ENCODE assay signal across 27 cellular contexts in genomic region chr2:8407332-8407731, GRCh38.
"Had no signal": no experiment of that assay in that cellular context is flagged by ENCODE, and none has a peak within 500 bp of the region (broad histone marks: within the 10 kb centered on the region; RNA-seq: fewer than 3 reads in every experiment).

No MANE protein-coding gene starts in this region.

- H3K27me3 ChIP-seq: esophagus squamous epithelium, pancreas, sigmoid colon, suprapubic skin, tibial artery, upper lobe of right lung had no signal

- H3K9me3 Mint-ChIP-seq: activated naive CD4-positive, alpha-beta T cell treated with anti-CD3 and anti-CD28 coated beads, Interleukin-2, amount 50 U/mL, for 24 hours; central memory CD8-positive, alpha-beta T cell; dendritic cell treated with granulocyte-macrophage colony-stimulating factor and Interleukin-4, amounts not matched to agents 40 ng/mL and 50 ng/mL, for 4 days; stimulated activated memory B cell treated with anti-CD40 and anti-IgM and Interleukin-4, amounts not matched to agents 10 μg/mL and 1 μg/mL and 100 μg/mL, for 72 hours had no signal

- H3K27ac ChIP-seq: epithelial cell of prostate, esophagus squamous epithelium, pancreas, prostate gland, sigmoid colon, suprapubic skin, tibial artery, upper lobe of right lung had no signal

- H3K27ac Mint-ChIP-seq: activated naive CD4-positive, alpha-beta T cell treated with anti-CD3 and anti-CD28 coated beads, Interleukin-2, amount 50 U/mL, for 24 hours; dendritic cell treated with granulocyte-macrophage colony-stimulating factor and Interleukin-4, amounts not matched to agents 40 ng/mL and 50 ng/mL, for 4 days; nephron progenitor cell had no signal

- H3K9me3 ChIP-seq: esophagus squamous epithelium, mucosa of descending colon, pancreas, prostate gland, sigmoid colon, suprapubic skin, tibial artery, upper lobe of right lung had no signal

- DNase-seq: activated CD4-positive, alpha-beta T cell treated with anti-CD3 and anti-CD28 coated beads, Interleukin-2, amount 50 U/mL, for 1 hour; activated CD4-positive, CD25-positive, alpha-beta regulatory T cell treated with anti-CD3 and anti-CD28 coated beads, Interleukin-2, amount 50 U/mL, for 72 hours; activated gamma-delta T cell treated with Interleukin-2 at 50 U/mL for 16 hours; anterior cingulate cortex; esophagus squamous epithelium; foreskin melanocyte; islet precursor cell; left ventricle myocardium superior; mucosa of descending colon; nephron progenitor cell; nucleus accumbens; pancreas; retina; sigmoid colon; small intestine; stimulated activated CD4-positive, alpha-beta T cell treated with anti-CD3 and anti-CD28 coated beads, Interleukin-4, amount 100 ng/mL, for 24 hours; T-helper 2 cell; tibial artery; upper lobe of right lung had no signal

- H3K4me3 Mint-ChIP-seq: activated naive CD4-positive, alpha-beta T cell treated with anti-CD3 and anti-CD28 coated beads, Interleukin-2, amount 50 U/mL, for 24 hours; central memory CD8-positive, alpha-beta T cell; dendritic cell treated with granulocyte-macrophage colony-stimulating factor and Interleukin-4, amounts not matched to agents 40 ng/mL and 50 ng/mL, for 4 days; nephron progenitor cell; stimulated activated memory B cell treated with anti-CD40 and anti-IgM and Interleukin-4, amounts not matched to agents 10 μg/mL and 1 μg/mL and 100 μg/mL, for 72 hours had no signal

- H3K4me3 ChIP-seq: esophagus squamous epithelium, mucosa of descending colon, pancreas, prostate gland, sigmoid colon, suprapubic skin, tibial artery, upper lobe of right lung had no signal

- FAIRE-seq: bronchial epithelial cell, pancreas, small intestine had no signal

- H3K36me3 ChIP-seq: esophagus squamous epithelium, pancreas, prostate gland, sigmoid colon, suprapubic skin, tibial artery, upper lobe of right lung had no signal

- H3K4me1 ChIP-seq: prostate gland, sigmoid colon had no signal

- ATAC-seq: left ventricle myocardium superior; mucosa of descending colon; pancreas; stimulated activated memory B cell treated with anti-CD40 and anti-IgM and Interleukin-4, amounts not matched to agents 10 μg/mL and 1 μg/mL and 100 μg/mL, for 72 hours; upper lobe of right lung had no signal

- H3K27me3 Mint-ChIP-seq: activated naive CD4-positive, alpha-beta T cell treated with anti-CD3 and anti-CD28 coated beads, Interleukin-2, amount 50 U/mL, for 24 hours; central memory CD8-positive, alpha-beta T cell had no signal

- H3K36me3 Mint-ChIP-seq: activated naive CD4-positive, alpha-beta T cell treated with anti-CD3 and anti-CD28 coated beads, Interleukin-2, amount 50 U/mL, for 24 hours; stimulated activated memory B cell treated with anti-CD40 and anti-IgM and Interleukin-4, amounts not matched to agents 10 μg/mL and 1 μg/mL and 100 μg/mL, for 72 hours had no signal
